Comparison of ENCODE assay signal across 18 cellular contexts in genomic region chr4:67531349-67531748, GRCh38. TPM values are rescaled to one million over a fixed set of nuclear protein-coding genes. Genes with fewer than 3 reads are reported as not detected.
DNase-seq lines count a peak whose midpoint lies in the region; ATAC-seq, FAIRE-seq and TF ChIP-seq lines count a peak whose summit lies in the region.
"Had no signal": no experiment of that assay in that cellular context is flagged by ENCODE, and none has a peak within 500 bp of the region (broad histone marks: within the 10 kb centered on the region; RNA-seq: fewer than 3 reads in every experiment).

No MANE protein-coding gene starts in this region.

- intact Hi-C loops in pancreas (cut with DNase I): no loop called here
- intact Hi-C loops in ovary (cut with DNase I): no loop called here

- no peak overlapping the region for H3K4me3 ChIP-seq in pancreas
- H3K4me3 ChIP-seq in ovary: no peak overlapping the region
- H3K4me3 ChIP-seq: BLaER1 treated with 17β-estradiol and CSF1 and Interleukin-3, amounts not matched to agents 10 nM and 100 nM; HAP-1 had no signal

- peak; percentile 35 to 67 (median 45) for ATAC-seq in pancreas
- no peak for ATAC-seq in GM21390 (IDR thresholded peaks at IDR 0.05; ENCODE audit: unreplicated experiment)

- no peak for TF ChIP-seq EP300 in ovary (IDR thresholded peaks at IDR 0.05)

- FAIRE-seq in pancreas (lab: Jason Lieb, UNC): no peak
- FAIRE-seq: HTR-8/SVneo, RCC 7860 had no signal

- H3K9me3 ChIP-seq in pancreas (no peaks in the 10 kb centered on the region), ovary (no peaks in the 10 kb centered on the region)
- H3K9me3 ChIP-seq: HAP-1 had no signal

- peaks cover 0 to 5% (median 0%) of the 10 kb centered on the region in 3 donors for H3K4me1 ChIP-seq in pancreas
- peaks cover 1% of the 10 kb centered on the region for H3K4me1 ChIP-seq in ovary (ENCODE audit: insufficient read depth)
- H3K4me1 ChIP-seq: HAP-1 had no signal

- TF ChIP-seq POLR2A in ovary (IDR thresholded peaks at IDR 0.05): no peak

- WGBS in pancreas, 2 donors: 48 to 58% methylated on average over 3 of the region's 3 CpGs
- WGBS in ovary, 3 donors: 74 to 86% (median 78%) methylated on average over 3 of the region's 3 CpGs

- no peaks in the 10 kb centered on the region for H3K27me3 ChIP-seq in pancreas
- no peaks in the 10 kb centered on the region for H3K27me3 ChIP-seq in ovary
- H3K27me3 ChIP-seq: BLaER1 treated with 17β-estradiol and CSF1 and Interleukin-3, amounts not matched to agents 10 nM and 100 nM had no signal

- peaks cover 0 to 29% (median 17%) of the 10 kb centered on the region in 3 donors for H3K36me3 ChIP-seq in pancreas
- H3K36me3 ChIP-seq in ovary: no peaks in the 10 kb centered on the region

- TF ChIP-seq CTCF in pancreas (IDR thresholded peaks at IDR 0.05) (no peak), ovary (IDR thresholded peaks at IDR 0.05) (no peak)

- DNase-seq in NCI-H748 (lab: John Stamatoyannopoulos, UW; ENCODE audit: unreplicated experiment): peak; percentile 29
- DNase-seq in NCI-H748 treated with DMSO at 0.1 percent for 48 hours (lab: John Stamatoyannopoulos, UW): no peak
- DNase-seq in LHCN-M2 (ENCODE audit: low read depth): peak; percentile 7
- peak; percentile 6 for DNase-seq in NCI-H69 (lab: John Stamatoyannopoulos, UW)
- DNase-seq in pancreas: no peak
- no peak for DNase-seq in dedifferentiated amniotic fluid mesenchymal stem cell (ENCODE audit: extremely low spot score)
- DNase-seq in ovary: no peak
- DNase-seq: DMS79, NCI-H1417 treated with DMSO at 0.1 percent for 48 hours, NCI-H2081 treated with DMSO at 0.1 percent for 48 hours, Right ventricle myocardium superior had no signal

- H3K27ac ChIP-seq in pancreas (no peak overlapping the region), ovary (no peak overlapping the region)
- H3K27ac ChIP-seq: BLaER1 treated with 17β-estradiol and CSF1 and Interleukin-3, amounts not matched to agents 10 nM and 100 nM; HL-60 had no signal

RNA-seq across cellular contexts. Expression of gene CENPC, which starts 14.0 kb away (rescaled TPM):
- total RNA-seq in LHCN-M2 (2014; rRNA removed): 11.2 and 16.0 TPM in 2 replicates
- polyA plus RNA-seq in LHCN-M2 (2012): 2.2 TPM
- total RNA-seq in pancreas: 10 to 100 TPM in 5 of 6 donors, 1 to 10 TPM in 1; 8.6 to 19.5 (median 14.3) TPM
- 1 to 10 TPM; 5.9 to 7.6 TPM for polyA plus RNA-seq in pancreas
- total RNA-seq in ovary: 10 to 100 TPM; 23.1 to 46.7 (median 28.4) TPM
- polyA plus RNA-seq in ovary: 10 to 100 TPM in 1 of 2 donors, 1 to 10 TPM in 1; 9.8 to 14.8 TPM

RNA-seq across cellular contexts. Expression of gene STAP1, which starts 27.2 kb away (rescaled TPM):
- total RNA-seq in LHCN-M2 (2014; rRNA removed) (not detected in 2 replicates), pancreas (under 1 TPM in 2 of 6 donors, not detected in 4; 0.24 to 0.29 TPM), ovary (not detected)
- polyA plus RNA-seq in LHCN-M2 (2012): not detected
- polyA plus RNA-seq in pancreas (under 1 TPM; 0.21 to 0.27 TPM), ovary (under 1 TPM; 0.12 to 0.40 TPM)
- total RNA-seq: G401, Right ventricle myocardium superior had no signal

Comparison
In these comparisons a context has a peak if more than half of its experiments do, and no peak if none do; other contexts are left out.
1. DNase-seq: peak in NCI-H748 (single experiment), LHCN-M2 (single experiment) and NCI-H69 (single experiment); none in NCI-H748 treated with DMSO at 0.1 percent for 48 hours (single experiment), pancreas (0 of 6), dedifferentiated amniotic fluid mesenchymal stem cell (single experiment) and ovary (0 of 5).